12 cellular contexts compared by ENCODE assay signal in genomic region chr15:44298878-44299277, GRCh38. TPM values are rescaled to one million over a fixed set of nuclear protein-coding genes. Genes with fewer than 3 reads are reported as not detected.
A peak's percentile ranks its signal among the peaks of the same experiment; 100 is the strongest.
DNase-seq lines count a peak whose midpoint lies in the region; TF ChIP-seq lines count a peak whose summit lies in the region.
"Had no signal": no experiment of that assay in that cellular context is flagged by ENCODE, and none has a peak within 500 bp of the region (broad histone marks: within the 10 kb centered on the region; RNA-seq: fewer than 3 reads in every experiment).

No MANE protein-coding gene starts in this region.

- no peaks in the 10 kb centered on the region for H3K27me3 ChIP-seq in MG63

- peak; percentile 2 for DNase-seq in DMS153 (lab: John Stamatoyannopoulos, UW)
- DNase-seq in DMS153 treated with DMSO at 0.1 percent for 48 hours (lab: John Stamatoyannopoulos, UW; ENCODE audit: unreplicated experiment), result no peak
- peak; percentile 15 for DNase-seq in MG63
- no peak for DNase-seq in chondrocyte (ENCODE audit: low spot score)
- DNase-seq in osteocyte (ENCODE audit: extremely low spot score, unreplicated experiment), result no peak
- DNase-seq in dedifferentiated amniotic fluid mesenchymal stem cell (ENCODE audit: extremely low spot score), result no peak
- DNase-seq in NCI-H510A treated with DMSO at 0.1 percent for 48 hours (lab: John Stamatoyannopoulos, UW), result no peak
- DNase-seq in DMS79 treated with DMSO at 0.1 percent for 48 hours (lab: John Stamatoyannopoulos, UW), result no peak
- DNase-seq: activated effector memory CD4-positive, alpha-beta T cell treated with Interleukin-2 at 50 U/mL for 16 hours; effector CD8-positive, alpha-beta T cell; kidney; NCI-H510A had no signal

- no peak overlapping the region for H3K27ac Mint-ChIP-seq in chondrocyte (ENCODE audit: unreplicated experiment)
- H3K27ac Mint-ChIP-seq in osteocyte (ENCODE audit: unreplicated experiment), result no peak overlapping the region

- H3K9me3 ChIP-seq in MG63, result no peaks in the 10 kb centered on the region

- H3K27me3 Mint-ChIP-seq in chondrocyte (ENCODE audit: low read depth) (no peaks in the 10 kb centered on the region), osteocyte (ENCODE audit: unreplicated experiment) (no peaks in the 10 kb centered on the region)

- H3K4me1 Mint-ChIP-seq in chondrocyte (ENCODE audit: low read depth) (peaks cover 20% of the 10 kb centered on the region), osteocyte (ENCODE audit: unreplicated experiment) (peaks cover 14% of the 10 kb centered on the region)

- H3K4me3 Mint-ChIP-seq in chondrocyte (ENCODE audit: unreplicated experiment), result no peak overlapping the region
- H3K4me3 Mint-ChIP-seq in osteocyte (ENCODE audit: unreplicated experiment), result no peak overlapping the region

- TF ChIP-seq CTCF in chondrocyte (IDR thresholded peaks at IDR 0.05), result peak; percentile 51
- TF ChIP-seq CTCF in osteocyte (IDR thresholded peaks at IDR 0.05), result peak; percentile 29

- H3K36me3 ChIP-seq in MG63, result peaks cover 4% of the 10 kb centered on the region; the same call in 1 of the 2 replicates

- H3K36me3 Mint-ChIP-seq in chondrocyte (ENCODE audit: low read depth), result no peaks in the 10 kb centered on the region
- peaks cover 10% of the 10 kb centered on the region for H3K36me3 Mint-ChIP-seq in osteocyte (ENCODE audit: unreplicated experiment)

- no peaks in the 10 kb centered on the region for H3K9me3 Mint-ChIP-seq in chondrocyte (ENCODE audit: low read depth)
- H3K9me3 Mint-ChIP-seq in osteocyte (ENCODE audit: unreplicated experiment), result no peaks in the 10 kb centered on the region

- H3K4me3 ChIP-seq in MG63, result no peak overlapping the region

RNA-seq across cellular contexts. Expression of gene GOLM2, which starts 10.4 kb away (rescaled TPM):
- total RNA-seq in MG63 (2014; rRNA removed; shearing (Covaris generic); ENCODE audit: low replicate concordance), result 81.9 and 133 TPM in 2 replicates
- 125 to 160 TPM (median 129 TPM) in 3 replicates for total RNA-seq in chondrocyte
- total RNA-seq in osteocyte, result 120 and 127 TPM in 2 replicates

Comparison
In these comparisons a context has a peak if more than half of its experiments do, and no peak if none do; other contexts are left out.
1. DNase-seq: peak in DMS153 (single experiment) and MG63 (single experiment); none in DMS153 treated with DMSO at 0.1 percent for 48 hours (single experiment), chondrocyte (single experiment), osteocyte (single experiment), dedifferentiated amniotic fluid mesenchymal stem cell (single experiment), NCI-H510A treated with DMSO at 0.1 percent for 48 hours (single experiment) and DMS79 treated with DMSO at 0.1 percent for 48 hours (single experiment).